8 cellular contexts compared by ENCODE assay signal in the genomic region with DNA sequence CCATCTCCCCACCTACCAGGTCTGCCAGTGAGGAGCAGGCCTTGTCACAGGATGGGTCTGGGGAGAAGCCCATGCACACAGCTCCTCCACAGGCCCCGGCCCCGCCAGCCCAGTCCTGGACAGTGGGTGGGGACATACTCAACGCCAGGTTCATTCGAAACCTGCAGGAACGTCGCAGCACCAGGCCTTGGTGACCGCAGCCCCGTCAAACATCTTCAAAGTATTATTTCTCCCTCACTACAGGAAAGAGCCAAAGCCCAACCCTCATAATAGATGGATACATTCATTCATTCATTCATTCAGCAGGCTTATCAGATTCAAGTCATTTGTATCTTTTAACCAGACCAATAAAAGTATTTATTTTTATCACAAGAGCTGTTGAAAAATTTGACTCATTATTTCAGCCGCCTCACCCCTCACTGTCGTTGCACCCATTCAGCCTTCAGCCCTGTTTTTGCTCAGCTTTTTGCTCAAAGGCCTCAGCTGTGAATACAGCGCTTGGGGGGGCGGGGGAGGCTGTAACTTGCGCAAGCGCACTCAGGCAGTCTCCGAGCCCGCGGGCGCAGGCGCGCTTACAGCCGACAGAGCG. TPM values are rescaled to one million over a fixed set of nuclear protein-coding genes. Genes with fewer than 3 reads are reported as not detected.
A peak's percentile ranks its signal among the peaks of the same experiment; 100 is the strongest.
DNase-seq lines count a peak whose midpoint lies in the region; ATAC-seq, FAIRE-seq and TF ChIP-seq lines count a peak whose summit lies in the region.

No MANE protein-coding gene starts in this region.

- H3K4me1 ChIP-seq in PC-9 (replicated peaks; ENCODE audit: insufficient read depth) (peaks cover 8% of the 10 kb centered on the region), K562 (replicated peaks in 1 of 2; ENCODE audit: control insufficient read depth in 2 of 2, insufficient read depth in 2 of 2, low read length in 2 of 2) (peaks cover 15 to 29% of the 10 kb centered on the region in 2 experiments), spleen (peaks cover 12 to 57% (median 25%) of the 10 kb centered on the region in 6 donors)

- FAIRE-seq in K562 (lab: Jason Lieb, UNC), result peak; percentile 81

- peak; percentile 45 for DNase-seq in activated CD8-positive, alpha-beta memory T cell treated with anti-CD3 and anti-CD28 coated beads, Interleukin-2, amount 10 ng/mL, durations not matched to agents 7 days and 5 days
- DNase-seq in activated CD8-positive, alpha-beta memory T cell treated with anti-CD3 and anti-CD28 coated beads for 24 hours, result no peak
- DNase-seq in PC-9, result no peak
- DNase-seq in K562 (ENCODE audit: extremely low read depth in 1 of 4, low spot score in 3 of 4), result peak; percentile 59 to 66 (median 63)
- DNase-seq in immature natural killer cell, result no peak
- peak; percentile 80 for DNase-seq in spleen
- no peak for DNase-seq in NCI-H1694 treated with DMSO at 0.1 percent for 48 hours (lab: John Stamatoyannopoulos, UW)
- DNase-seq in RKO (ENCODE audit: low spot score), result no peak

- TF ChIP-seq POLR2A in K562 (conservative IDR thresholded peaks at IDR 0.05), result no peak
- no peak for TF ChIP-seq POLR2A in spleen (IDR thresholded peaks at IDR 0.05)

- no peaks in the 10 kb centered on the region for H3K27me3 ChIP-seq in PC-9 (ENCODE audit: insufficient read depth, low read depth)
- H3K27me3 ChIP-seq in K562 (ENCODE audit: control insufficient read depth in 2 of 2, insufficient read depth in 2 of 2, low read length in 2 of 2), result no peaks in the 10 kb centered on the region
- no peaks in the 10 kb centered on the region for H3K27me3 ChIP-seq in spleen (replicated peaks in 1 of 7)

- no peak overlapping the region for H2AFZ ChIP-seq in PC-9
- H2AFZ ChIP-seq in K562 (ENCODE audit: low read depth, low read length), result peak overlapping the region; percentile 64

- no peaks in the 10 kb centered on the region for H3K9me1 ChIP-seq in K562 (ENCODE audit: control insufficient read depth, insufficient read depth, low read length)

- peaks cover 16% of the 10 kb centered on the region; the same call in 1 of the 2 replicates for H3F3A ChIP-seq in PC-9 (ENCODE audit: insufficient read depth, low read depth)

- no peaks in the 10 kb centered on the region for H3K9me3 Mint-ChIP-seq in activated CD8-positive, alpha-beta memory T cell treated with anti-CD3 and anti-CD28 coated beads, Interleukin-2, amount 10 ng/mL, durations not matched to agents 7 days and 5 days (ENCODE audit: low read depth)
- no peaks in the 10 kb centered on the region for H3K9me3 Mint-ChIP-seq in immature natural killer cell

- TF ChIP-seq CTCF in PC-9 (conservative IDR thresholded peaks at IDR 0.05), result no peak
- TF ChIP-seq CTCF in K562 (IDR thresholded peaks at IDR 0.05 in 2 of 3, conservative IDR thresholded peaks at IDR 0.05 in 1 of 3; ENCODE audit: insufficient read depth in 2 of 3, low read depth in 1 of 3, low read length in 3 of 3), result no peak
- peak in 1 of 11 experiments; percentile 11 for TF ChIP-seq CTCF in spleen (IDR thresholded peaks at IDR 0.05 in 8 of 11, conservative IDR thresholded peaks at IDR 0.05 in 3 of 11)

- TSS peak; percentile 49 for BruUV-seq in PC-9 (replicated peaks; lab: Mats Ljungman, UMichigan)
- BruUV-seq in K562 (replicated peaks; lab: Mats Ljungman, UMichigan), result TSS peak; percentile 67

- TF ChIP-seq EP300 in K562 (IDR thresholded peaks at IDR 0.05; ENCODE audit: low read length), result no peak

- H3K9ac ChIP-seq in K562 (ENCODE audit: insufficient read depth in 1 of 2, low read depth in 2 of 2, low read length in 2 of 2), result peak overlapping the region; percentile 33 to 99

- WGBS in K562 (ENCODE audit: insufficient coverage, low coverage, missing lambda C conversion rate), result 2% methylated on average over 20 of the region's 22 CpGs
- 21 to 30% (median 26%) methylated on average over 20 to 22 of the region's 22 CpGs for WGBS in spleen, 5 donors

- intact Hi-C loops in PC-9 (cut with micrococcal nuclease; ENCODE audit: unreplicated experiment), result no loop called here
- intact Hi-C loops in K562 (cut with micrococcal nuclease), result loop anchor here (2.0 kb wide), 1 partner anchor 30 kb away; the partner anchor contains the start of genes MRPS18B and PPP1R10
- intact Hi-C loops in spleen (cut with DNase I; ENCODE audit: low total_unique reads), result no loop called here

- no peak for TF ChIP-seq RAD21 in K562 (CRISPR knock-in tag; conservative IDR thresholded peaks at IDR 0.05 in 1 of 2, IDR thresholded peaks at IDR 0.05 in 1 of 2)

- CTCF ChIA-PET in activated CD8-positive, alpha-beta memory T cell treated with anti-CD3 and anti-CD28 coated beads, Interleukin-2, amount 10 ng/mL, durations not matched to agents 7 days and 5 days (lab: Charles Lee), result interaction anchor here (0.7 to 2.5 kb wide), 3 partner anchors 23 to 85 kb away, joined by 3 to 9 read pairs (median 4); no protein-coding TSS in a partner anchor
- CTCF ChIA-PET in PC-9 (lab: Charles Lee), result interaction anchor here (0.6 kb wide), 1 partner anchor 29 kb away, joined by 4 read pairs; the partner anchor contains the start of gene PPP1R10
- CTCF ChIA-PET in K562 (lab: Yijun Ruan, JAX; ENCODE audit: low intra/inter-chr PET ratio), result interaction anchor here (0.6 kb wide), 1 partner anchor 114 kb away, joined by 5 read pairs; no protein-coding TSS in a partner anchor

- POLR2A ChIA-PET in PC-9 (lab: Charles Lee; ENCODE audit: unreplicated experiment) (interaction anchor here (0.7 to 0.9 kb wide), 2 partner anchors 8 to 90 kb away, joined by 4 to 5 read pairs; no protein-coding TSS in a partner anchor), K562 (lab: Yijun Ruan, JAX) (interaction anchor here (0.5 to 3.9 kb wide), 13 partner anchors 10 to 796 kb away, joined by 3 to 46 read pairs (median 5); partner anchors contain the start of genes MDC1 and MRPS18B)

- no peaks in the 10 kb centered on the region for H3K27me3 Mint-ChIP-seq in activated CD8-positive, alpha-beta memory T cell treated with anti-CD3 and anti-CD28 coated beads, Interleukin-2, amount 10 ng/mL, durations not matched to agents 7 days and 5 days
- peaks cover 0 to 6% (median 0%) of the 10 kb centered on the region in 3 donors for H3K27me3 Mint-ChIP-seq in immature natural killer cell (ENCODE audit: low read depth in 3 of 3)

- H3K9me3 ChIP-seq in PC-9 (ENCODE audit: insufficient read depth, low read depth) (no peaks in the 10 kb centered on the region), K562 (replicated peaks; ENCODE audit: control insufficient read depth, insufficient read depth, low read depth, low read length) (no peaks in the 10 kb centered on the region), spleen (no peaks in the 10 kb centered on the region)

- H3K9me2 ChIP-seq in PC-9 (ENCODE audit: insufficient read depth), result no peaks in the 10 kb centered on the region

- H3K27ac Mint-ChIP-seq in activated CD8-positive, alpha-beta memory T cell treated with anti-CD3 and anti-CD28 coated beads, Interleukin-2, amount 10 ng/mL, durations not matched to agents 7 days and 5 days, result peak overlapping the region; percentile 88
- peak overlapping the region; percentile 70 to 94 (median 88) for H3K27ac Mint-ChIP-seq in immature natural killer cell

- peaks cover 4% of the 10 kb centered on the region; the same call in 1 of the 2 replicates for H4K20me1 ChIP-seq in PC-9 (ENCODE audit: insufficient read depth)
- H4K20me1 ChIP-seq in K562 (replicated peaks; ENCODE audit: control insufficient read depth, insufficient read depth, low read length), result no peaks in the 10 kb centered on the region

- peak overlapping the region; percentile 83 for H3K4me3 Mint-ChIP-seq in activated CD8-positive, alpha-beta memory T cell treated with anti-CD3 and anti-CD28 coated beads, Interleukin-2, amount 10 ng/mL, durations not matched to agents 7 days and 5 days
- peak overlapping the region; percentile 86 to 90 (median 88) for H3K4me3 Mint-ChIP-seq in immature natural killer cell

- H3K27ac ChIP-seq in PC-9, result no peak overlapping the region
- peak overlapping the region; percentile 83 for H3K27ac ChIP-seq in K562 (ENCODE audit: extremely low read depth, low read depth, low read length)
- H3K27ac ChIP-seq in spleen, result peak overlapping the region; percentile 85 to 97 (median 95)

- H3K4me3 ChIP-seq in PC-9, result peak overlapping the region; percentile 91; the same call in 1 of the 2 replicates
- peak overlapping the region; percentile 68 for H3K4me3 ChIP-seq in K562
- H3K4me3 ChIP-seq in spleen, result peak overlapping the region; percentile 91 to 100 (median 95)

- H3K4me2 ChIP-seq in PC-9 (peak overlapping the region; percentile 96), K562 (ENCODE audit: insufficient read depth, low read length) (peak overlapping the region; percentile 97)

- H3K36me3 ChIP-seq in PC-9 (ENCODE audit: low read depth), result peaks cover 7% of the 10 kb centered on the region; the same call in 1 of the 2 replicates
- H3K36me3 ChIP-seq in K562 (ENCODE audit: control insufficient read depth, insufficient read depth, low read length), result peaks cover 29% of the 10 kb centered on the region
- H3K36me3 ChIP-seq in spleen, result peaks cover 0 to 57% (median 8%) of the 10 kb centered on the region in 6 donors

- peak; percentile 81 for ATAC-seq in activated CD8-positive, alpha-beta memory T cell treated with anti-CD3 and anti-CD28 coated beads, Interleukin-2, amount 10 ng/mL, durations not matched to agents 7 days and 5 days
- peak; percentile 87 for ATAC-seq in K562

- H3K4me1 Mint-ChIP-seq in activated CD8-positive, alpha-beta memory T cell treated with anti-CD3 and anti-CD28 coated beads, Interleukin-2, amount 10 ng/mL, durations not matched to agents 7 days and 5 days, result peaks cover 28% of the 10 kb centered on the region
- peaks cover 22 to 23% of the 10 kb centered on the region in 2 donors for H3K4me1 Mint-ChIP-seq in immature natural killer cell

- H3K79me2 ChIP-seq in PC-9 (ENCODE audit: low read depth) (peaks cover 31% of the 10 kb centered on the region), K562 (ENCODE audit: control insufficient read depth, insufficient read depth, low read length) (peaks cover 44% of the 10 kb centered on the region)

- in situ Hi-C loops in K562 (cut with MboI), result no loop called here

- peaks cover 9% of the 10 kb centered on the region for H3K36me3 Mint-ChIP-seq in activated CD8-positive, alpha-beta memory T cell treated with anti-CD3 and anti-CD28 coated beads, Interleukin-2, amount 10 ng/mL, durations not matched to agents 7 days and 5 days
- H3K36me3 Mint-ChIP-seq in immature natural killer cell, result peaks cover 4 to 15% (median 6%) of the 10 kb centered on the region in 3 donors

RNA-seq across cellular contexts. Expression of gene C6orf136, which starts 0.4 kb away (rescaled TPM):
- total RNA-seq in activated CD8-positive, alpha-beta memory T cell treated with anti-CD3 and anti-CD28 coated beads, Interleukin-2, amount 10 ng/mL, durations not matched to agents 7 days and 5 days, result 10 to 100 TPM; 32.5 to 33.9 TPM
- 21.2 and 33.3 TPM in 2 replicates for total RNA-seq in PC-9 (2021)
- 52.8 and 100 TPM in 2 replicates for total RNA-seq in K562 (2011; cell fraction: chromatin; rRNA removed; ENCODE audit: low replicate concordance)
- total RNA-seq in K562 (2011; cell fraction: nucleolus; rRNA removed), result 71.3 and 77.0 TPM in 2 replicates
- 61.3 and 61.8 TPM in 2 replicates for total RNA-seq in K562 (2011; cell fraction: nucleoplasm; rRNA removed)
- 16.9 and 26.8 TPM in 2 replicates for total RNA-seq in K562 (2014; rRNA removed)
- 14.1 and 14.5 TPM in 2 replicates for total RNA-seq in K562 (2014; rRNA removed; fragmentation: Illumina TruSeq; extraction: Trizol)
- total RNA-seq in K562 (2015; rRNA removed; fragmentation: Illumina TruSeq; extraction: Trizol), result 15.6 and 19.0 TPM in 2 replicates
- 55.0 and 63.1 TPM in 2 replicates for total RNA-seq in K562 (2021)
- 16.2 and 35.4 TPM in 2 replicates for polyA plus RNA-seq in K562 (2011; rRNA removed)
- polyA plus RNA-seq in K562 (2011; cell fraction: cytosol; rRNA removed), result 35.9 and 43.4 TPM in 2 replicates
- 124 and 164 TPM in 2 replicates for polyA plus RNA-seq in K562 (2011; cell fraction: nucleus; rRNA removed)
- polyA plus RNA-seq in K562 (2012), result 46.4 and 46.8 TPM in 2 replicates
- polyA plus RNA-seq in K562 (2014; fragmentation: Illumina TruSeq; extraction: Trizol), result 50.3 and 54.6 TPM in 2 replicates
- polyA plus RNA-seq in K562 (2014; fragmentation: Nextera tagmentation; extraction: Ambion mirVana), result 10 to 100 TPM; 18.4 to 18.5 TPM
- polyA plus RNA-seq in K562 (2014; rRNA removed), result 34.7 and 43.6 TPM in 2 replicates
- polyA minus RNA-seq in K562 (2011; rRNA and poly(A)+ RNA removed), result 15.3 and 18.6 TPM in 2 replicates
- polyA minus RNA-seq in K562 (2011; cell fraction: cytosol; rRNA and poly(A)+ RNA removed), result 17.3 and 23.6 TPM in 2 replicates
- 16.6 and 27.5 TPM in 2 replicates for polyA minus RNA-seq in K562 (2011; cell fraction: nucleus; rRNA and poly(A)+ RNA removed)
- 10 to 100 TPM in 1 of 3 donors, 1 to 10 TPM in 2; 4.3 to 16.5 (median 9.8) TPM for polyA plus RNA-seq in immature natural killer cell
- 10 to 100 TPM; 15.4 to 24.2 (median 17.8) TPM for total RNA-seq in spleen
- polyA plus RNA-seq in spleen, result 10 to 100 TPM; 12.1 to 28.0 (median 22.1) TPM

RNA-seq across cellular contexts. Expression of gene ATAT1, which starts 19.9 kb away (rescaled TPM):
- total RNA-seq in activated CD8-positive, alpha-beta memory T cell treated with anti-CD3 and anti-CD28 coated beads, Interleukin-2, amount 10 ng/mL, durations not matched to agents 7 days and 5 days, result 1 to 10 TPM; 7.5 to 8.4 TPM
- 15.1 and 29.4 TPM in 2 replicates for total RNA-seq in PC-9 (2021)
- 24.6 and 28.0 TPM in 2 replicates for total RNA-seq in K562 (2011; cell fraction: chromatin; rRNA removed; ENCODE audit: low replicate concordance)
- total RNA-seq in K562 (2011; cell fraction: nucleolus; rRNA removed), result 10.2 and 12.0 TPM in 2 replicates
- 21.6 and 43.5 TPM in 2 replicates for total RNA-seq in K562 (2011; cell fraction: nucleoplasm; rRNA removed)
- total RNA-seq in K562 (2014; rRNA removed), result 1.00 and 2.9 TPM in 2 replicates
- 1.5 and 1.7 TPM in 2 replicates for total RNA-seq in K562 (2014; rRNA removed; fragmentation: Illumina TruSeq; extraction: Trizol)
- total RNA-seq in K562 (2015; rRNA removed; fragmentation: Illumina TruSeq; extraction: Trizol), result 1.6 and 1.7 TPM in 2 replicates
- 3.7 and 4.1 TPM in 2 replicates for total RNA-seq in K562 (2021)
- polyA plus RNA-seq in K562 (2011; rRNA removed), result 4.2 and 7.4 TPM in 2 replicates
- polyA plus RNA-seq in K562 (2011; cell fraction: cytosol; rRNA removed), result 4.0 and 6.1 TPM in 2 replicates
- polyA plus RNA-seq in K562 (2011; cell fraction: nucleus; rRNA removed), result 38.2 and 41.0 TPM in 2 replicates
- polyA plus RNA-seq in K562 (2012), result 4.5 and 6.2 TPM in 2 replicates
- 4.3 and 5.8 TPM in 2 replicates for polyA plus RNA-seq in K562 (2014; fragmentation: Illumina TruSeq; extraction: Trizol)
- polyA plus RNA-seq in K562 (2014; fragmentation: Nextera tagmentation; extraction: Ambion mirVana), result under 1 TPM; 0.65 to 0.71 TPM
- 4.9 and 5.1 TPM in 2 replicates for polyA plus RNA-seq in K562 (2014; rRNA removed)
- 3.3 and 3.9 TPM in 2 replicates for polyA minus RNA-seq in K562 (2011; rRNA and poly(A)+ RNA removed)
- polyA minus RNA-seq in K562 (2011; cell fraction: cytosol; rRNA and poly(A)+ RNA removed), result 1.5 and 2.3 TPM in 2 replicates
- polyA minus RNA-seq in K562 (2011; cell fraction: nucleus; rRNA and poly(A)+ RNA removed), result 4.8 and 7.0 TPM in 2 replicates
- polyA plus RNA-seq in immature natural killer cell, result 1 to 10 TPM in 1 of 3 donors, under 1 TPM in 1, not detected in 1; 0.43 to 3.1 TPM
- total RNA-seq in spleen, result 1 to 10 TPM; 2.4 to 9.7 (median 8.7) TPM
- 1 to 10 TPM; 3.6 to 4.9 (median 4.3) TPM for polyA plus RNA-seq in spleen

RNA-seq across cellular contexts. Expression of gene DHX16, which starts 26.3 kb away (rescaled TPM):
- total RNA-seq in activated CD8-positive, alpha-beta memory T cell treated with anti-CD3 and anti-CD28 coated beads, Interleukin-2, amount 10 ng/mL, durations not matched to agents 7 days and 5 days, result 10 to 100 TPM; 39.5 to 49.6 TPM
- total RNA-seq in PC-9 (2021) (42.1 and 43.5 TPM in 2 replicates), K562 (2014; rRNA removed) (57.7 and 62.8 TPM in 2 replicates), K562 (2014; rRNA removed; fragmentation: Illumina TruSeq; extraction: Trizol) (45.2 and 45.3 TPM in 2 replicates), K562 (2015; rRNA removed; fragmentation: Illumina TruSeq; extraction: Trizol) (60.2 and 65.1 TPM in 2 replicates), K562 (2021) (42.7 and 47.5 TPM in 2 replicates), spleen (10 to 100 TPM; 30.0 to 39.6 (median 35.4) TPM)
- total RNA-seq in K562 (2011; cell fraction: chromatin; rRNA removed; ENCODE audit: low replicate concordance), result 69.6 and 100 TPM in 2 replicates
- 41.3 and 50.9 TPM in 2 replicates for total RNA-seq in K562 (2011; cell fraction: nucleolus; rRNA removed)
- 46.3 and 50.5 TPM in 2 replicates for total RNA-seq in K562 (2011; cell fraction: nucleoplasm; rRNA removed)
- polyA plus RNA-seq in K562 (2011; rRNA removed) (41.5 and 57.4 TPM in 2 replicates), K562 (2014; fragmentation: Illumina TruSeq; extraction: Trizol) (65.1 and 66.1 TPM in 2 replicates), K562 (2014; fragmentation: Nextera tagmentation; extraction: Ambion mirVana) (10 to 100 TPM; 14.6 to 15.3 TPM), K562 (2014; rRNA removed) (47.9 and 57.3 TPM in 2 replicates), immature natural killer cell (10 to 100 TPM; 13.6 to 33.9 (median 14.4) TPM), spleen (10 to 100 TPM; 21.7 to 39.7 (median 33.8) TPM)
- polyA plus RNA-seq in K562 (2011; cell fraction: cytosol; rRNA removed), result 62.7 and 65.3 TPM in 2 replicates
- polyA plus RNA-seq in K562 (2011; cell fraction: nucleus; rRNA removed), result 100 and 114 TPM in 2 replicates
- 48.1 and 50.2 TPM in 2 replicates for polyA plus RNA-seq in K562 (2012)
- 49.1 and 53.6 TPM in 2 replicates for polyA minus RNA-seq in K562 (2011; rRNA and poly(A)+ RNA removed)
- polyA minus RNA-seq in K562 (2011; cell fraction: cytosol; rRNA and poly(A)+ RNA removed), result 26.4 and 32.0 TPM in 2 replicates
- 14.5 and 24.5 TPM in 2 replicates for polyA minus RNA-seq in K562 (2011; cell fraction: nucleus; rRNA and poly(A)+ RNA removed)

RNA-seq across cellular contexts. Expression of gene MRPS18B, which starts 28.9 kb away (rescaled TPM):
- total RNA-seq in activated CD8-positive, alpha-beta memory T cell treated with anti-CD3 and anti-CD28 coated beads, Interleukin-2, amount 10 ng/mL, durations not matched to agents 7 days and 5 days, result 10 to 100 TPM; 48.2 to 65.7 TPM
- total RNA-seq in PC-9 (2021), result 65.2 and 86.8 TPM in 2 replicates
- total RNA-seq in K562 (2011; cell fraction: chromatin; rRNA removed; ENCODE audit: low replicate concordance), result 34.1 and 72.7 TPM in 2 replicates
- total RNA-seq in K562 (2011; cell fraction: nucleolus; rRNA removed), result 57.9 and 58.4 TPM in 2 replicates
- 49.2 and 50.2 TPM in 2 replicates for total RNA-seq in K562 (2011; cell fraction: nucleoplasm; rRNA removed)
- total RNA-seq in K562 (2014; rRNA removed), result 134 and 143 TPM in 2 replicates
- 159 TPM in 2 replicates for total RNA-seq in K562 (2014; rRNA removed; fragmentation: Illumina TruSeq; extraction: Trizol)
- 144 and 146 TPM in 2 replicates for total RNA-seq in K562 (2015; rRNA removed; fragmentation: Illumina TruSeq; extraction: Trizol)
- total RNA-seq in K562 (2021), result 125 and 132 TPM in 2 replicates
- 177 and 178 TPM in 2 replicates for polyA plus RNA-seq in K562 (2011; rRNA removed)
- polyA plus RNA-seq in K562 (2011; cell fraction: cytosol; rRNA removed), result 261 and 277 TPM in 2 replicates
- polyA plus RNA-seq in K562 (2011; cell fraction: nucleus; rRNA removed), result 41.8 and 46.9 TPM in 2 replicates
- 141 and 165 TPM in 2 replicates for polyA plus RNA-seq in K562 (2012)
- 285 and 292 TPM in 2 replicates for polyA plus RNA-seq in K562 (2014; fragmentation: Illumina TruSeq; extraction: Trizol)
- 100 to 1,000 TPM; 331 to 383 TPM for polyA plus RNA-seq in K562 (2014; fragmentation: Nextera tagmentation; extraction: Ambion mirVana)
- 180 and 270 TPM in 2 replicates for polyA plus RNA-seq in K562 (2014; rRNA removed)
- polyA minus RNA-seq in K562 (2011; rRNA and poly(A)+ RNA removed), result 121 and 136 TPM in 2 replicates
- polyA minus RNA-seq in K562 (2011; cell fraction: cytosol; rRNA and poly(A)+ RNA removed), result 91.8 and 121 TPM in 2 replicates
- 25.8 and 35.7 TPM in 2 replicates for polyA minus RNA-seq in K562 (2011; cell fraction: nucleus; rRNA and poly(A)+ RNA removed)
- polyA plus RNA-seq in immature natural killer cell, result 100 to 1,000 TPM in 2 of 3 donors, 10 to 100 TPM in 1; 86.6 to 114 (median 102) TPM
- total RNA-seq in spleen, result 10 to 100 TPM; 41.2 to 63.4 (median 45.3) TPM
- 10 to 100 TPM; 48.8 to 74.0 (median 73.0) TPM for polyA plus RNA-seq in spleen

RNA-seq across cellular contexts. Expression of gene PPP1R10, which starts 29.5 kb away (rescaled TPM):
- total RNA-seq in activated CD8-positive, alpha-beta memory T cell treated with anti-CD3 and anti-CD28 coated beads, Interleukin-2, amount 10 ng/mL, durations not matched to agents 7 days and 5 days, result 100 to 1,000 TPM; 101 to 134 TPM
- total RNA-seq in PC-9 (2021) (47.6 and 69.5 TPM in 2 replicates), K562 (2014; rRNA removed) (32.6 and 60.5 TPM in 2 replicates), K562 (2014; rRNA removed; fragmentation: Illumina TruSeq; extraction: Trizol) (49.7 TPM in 2 replicates), K562 (2015; rRNA removed; fragmentation: Illumina TruSeq; extraction: Trizol) (39.9 and 49.9 TPM in 2 replicates), K562 (2021) (65.5 and 69.9 TPM in 2 replicates), spleen (10 to 100 TPM; 53.5 to 86.2 (median 75.9) TPM)
- 194 and 283 TPM in 2 replicates for total RNA-seq in K562 (2011; cell fraction: chromatin; rRNA removed; ENCODE audit: low replicate concordance)
- total RNA-seq in K562 (2011; cell fraction: nucleolus; rRNA removed), result 176 and 243 TPM in 2 replicates
- total RNA-seq in K562 (2011; cell fraction: nucleoplasm; rRNA removed), result 172 and 194 TPM in 2 replicates
- polyA plus RNA-seq in K562 (2011; rRNA removed) (19.4 and 28.1 TPM in 2 replicates), K562 (2014; fragmentation: Illumina TruSeq; extraction: Trizol) (31.3 and 61.2 TPM in 2 replicates), K562 (2014; fragmentation: Nextera tagmentation; extraction: Ambion mirVana) (10 to 100 TPM; 14.1 to 21.9 TPM), K562 (2014; rRNA removed) (26.8 and 30.4 TPM in 2 replicates), immature natural killer cell (10 to 100 TPM in 2 of 3 donors, 1 to 10 TPM in 1; 5.5 to 30.0 (median 12.9) TPM), spleen (10 to 100 TPM; 13.5 to 24.6 (median 13.6) TPM)
- polyA plus RNA-seq in K562 (2011; cell fraction: cytosol; rRNA removed), result 14.0 and 15.3 TPM in 2 replicates
- polyA plus RNA-seq in K562 (2011; cell fraction: nucleus; rRNA removed), result 79.8 and 95.1 TPM in 2 replicates
- 38.2 and 56.5 TPM in 2 replicates for polyA plus RNA-seq in K562 (2012)
- 111 and 152 TPM in 2 replicates for polyA minus RNA-seq in K562 (2011; rRNA and poly(A)+ RNA removed)
- 27.6 and 30.5 TPM in 2 replicates for polyA minus RNA-seq in K562 (2011; cell fraction: cytosol; rRNA and poly(A)+ RNA removed)
- 193 and 329 TPM in 2 replicates for polyA minus RNA-seq in K562 (2011; cell fraction: nucleus; rRNA and poly(A)+ RNA removed)

Comparison
In these comparisons a context has a peak if more than half of its experiments do, and no peak if none do; other contexts are left out.
1. DNase-seq: peak in activated CD8-positive, alpha-beta memory T cell treated with anti-CD3 and anti-CD28 coated beads, Interleukin-2, amount 10 ng/mL, durations not matched to agents 7 days and 5 days (single experiment), K562 (4 of 4) and spleen (single experiment); none in activated CD8-positive, alpha-beta memory T cell treated with anti-CD3 and anti-CD28 coated beads for 24 hours (single experiment), PC-9 (0 of 2), immature natural killer cell (0 of 3), NCI-H1694 treated with DMSO at 0.1 percent for 48 hours (single experiment) and RKO (single experiment).
2. Peak in every context shown above with its lines, with median percentiles within 50 percentile points of each other: H3K4me3 ChIP-seq.